8 cellular contexts compared by ENCODE assay signal in the genomic region with DNA sequence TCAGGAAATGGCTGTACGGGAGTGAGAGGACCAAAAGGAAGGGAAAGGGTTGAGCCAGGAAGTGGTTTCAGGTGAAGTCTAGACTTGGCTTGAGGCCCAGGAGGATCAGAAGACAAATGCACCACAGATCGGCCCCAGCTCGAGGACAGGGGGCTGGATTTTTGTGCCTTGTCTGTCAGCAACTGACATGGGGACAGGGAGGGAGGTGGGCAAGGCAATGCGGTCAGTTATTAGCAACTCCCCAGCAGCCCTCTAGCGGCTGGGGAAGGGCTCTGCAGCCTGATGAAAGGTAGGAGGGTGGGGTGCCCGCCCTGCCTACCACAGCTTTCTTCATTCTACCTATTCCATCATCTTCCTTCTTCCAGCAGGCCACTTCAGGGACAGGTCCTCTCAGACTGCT. TPM values are rescaled to one million over a fixed set of nuclear protein-coding genes. Genes with fewer than 3 reads are reported as not detected.
A peak's percentile ranks its signal among the peaks of the same experiment; 100 is the strongest.
DNase-seq lines count a peak whose midpoint lies in the region; ATAC-seq, FAIRE-seq and TF ChIP-seq lines count a peak whose summit lies in the region.

No MANE protein-coding gene starts in this region.

- DNase-seq in H4 (ENCODE audit: low spot score) (peak; percentile 26), MG63 (peak; percentile 18), ascending aorta (ENCODE audit: low spot score in 2 of 2) (no peak), left lobe of liver (ENCODE audit: low spot score) (peak; percentile 60), urothelium cell line (ENCODE audit: low spot score) (peak; percentile 54), NCI-H1436 treated with DMSO at 0.1 percent for 48 hours (lab: John Stamatoyannopoulos, UW) (no peak)

- H3K4me3 ChIP-seq in DOHH2 (ENCODE audit: low read length): no peak overlapping the region
- H3K4me3 ChIP-seq in MG63: no peak overlapping the region
- no peak overlapping the region for H3K4me3 ChIP-seq in ascending aorta

- H3K9me2 ChIP-seq in DOHH2 (replicated peaks; ENCODE audit: control insufficient read depth, low read length): no peaks in the 10 kb centered on the region

- TF ChIP-seq CTCF in 22Rv1 (IDR thresholded peaks at IDR 0.05) (peak; percentile 81), DOHH2 (IDR thresholded peaks at IDR 0.05; ENCODE audit: low read depth, low read length, poor library complexity, severe bottlenecking) (peak; percentile 84), ascending aorta (IDR thresholded peaks at IDR 0.05) (peak in 2 of 3 experiments; percentile 40 to 49)

- H3K4me2 ChIP-seq in DOHH2 (ENCODE audit: low read length): no peak overlapping the region

- H3K27me3 ChIP-seq in DOHH2 (ENCODE audit: control insufficient read depth, low read length) (no peaks in the 10 kb centered on the region), MG63 (no peaks in the 10 kb centered on the region), ascending aorta (no peaks in the 10 kb centered on the region)

- H3F3A ChIP-seq in DOHH2 (ENCODE audit: control insufficient read depth, insufficient read depth): no peaks in the 10 kb centered on the region

- ATAC-seq in left lobe of liver: peak; percentile 97

- H3K9me3 ChIP-seq in DOHH2 (ENCODE audit: control insufficient read depth, insufficient read depth, low read length) (no peaks in the 10 kb centered on the region), MG63 (no peaks in the 10 kb centered on the region), ascending aorta (no peaks in the 10 kb centered on the region)

- H3K4me1 ChIP-seq in DOHH2 (ENCODE audit: control insufficient read depth, low read length): no peaks in the 10 kb centered on the region
- H3K4me1 ChIP-seq in ascending aorta: no peaks in the 10 kb centered on the region

- peak; percentile 27 for FAIRE-seq in urothelium cell line (lab: Jason Lieb, UNC)

- no peaks in the 10 kb centered on the region for H3K79me2 ChIP-seq in DOHH2 (ENCODE audit: control insufficient read depth, low read length)

- no peaks in the 10 kb centered on the region for H3K36me3 ChIP-seq in DOHH2 (ENCODE audit: control insufficient read depth, low read length)
- no peaks in the 10 kb centered on the region for H3K36me3 ChIP-seq in MG63
- H3K36me3 ChIP-seq in ascending aorta: no peaks in the 10 kb centered on the region

- H3K27ac ChIP-seq in 22Rv1: no peak overlapping the region
- H3K27ac ChIP-seq in DOHH2 (ENCODE audit: low read depth, low read length): no peak overlapping the region
- H3K27ac ChIP-seq in ascending aorta: no peak overlapping the region

- intact Hi-C loops in ascending aorta (cut with DNase I): loop anchor here (10.0 kb wide), 1 partner anchor 635 kb away; a partner anchor contains a TSS

- H4K20me1 ChIP-seq in DOHH2 (ENCODE audit: control insufficient read depth, insufficient read depth, low read depth, low read length): no peaks in the 10 kb centered on the region

RNA-seq across cellular contexts. Expression of a gene that starts 50.0 kb away (rescaled TPM):
- 0.39 TPM in 1 of 2 replicates, not detected in the other for total RNA-seq in H4 (2014; rRNA removed; shearing (Covaris generic))
- not detected in 2 replicates for total RNA-seq in MG63 (2014; rRNA removed; shearing (Covaris generic); ENCODE audit: low replicate concordance)
- total RNA-seq in ascending aorta: not detected
- 0.38 TPM for total RNA-seq in left lobe of liver

Comparison
In these comparisons a context has a peak if more than half of its experiments do, and no peak if none do; other contexts are left out.
1. DNase-seq: peak in H4 (single experiment), MG63 (single experiment), left lobe of liver (single experiment) and urothelium cell line (single experiment); none in ascending aorta (0 of 2) and NCI-H1436 treated with DMSO at 0.1 percent for 48 hours (single experiment).
2. Peak in every context shown above with its lines, with median percentiles within 50 percentile points of each other: CTCF ChIP-seq.